9 cellular contexts compared by ENCODE assay signal in the genomic region with DNA sequence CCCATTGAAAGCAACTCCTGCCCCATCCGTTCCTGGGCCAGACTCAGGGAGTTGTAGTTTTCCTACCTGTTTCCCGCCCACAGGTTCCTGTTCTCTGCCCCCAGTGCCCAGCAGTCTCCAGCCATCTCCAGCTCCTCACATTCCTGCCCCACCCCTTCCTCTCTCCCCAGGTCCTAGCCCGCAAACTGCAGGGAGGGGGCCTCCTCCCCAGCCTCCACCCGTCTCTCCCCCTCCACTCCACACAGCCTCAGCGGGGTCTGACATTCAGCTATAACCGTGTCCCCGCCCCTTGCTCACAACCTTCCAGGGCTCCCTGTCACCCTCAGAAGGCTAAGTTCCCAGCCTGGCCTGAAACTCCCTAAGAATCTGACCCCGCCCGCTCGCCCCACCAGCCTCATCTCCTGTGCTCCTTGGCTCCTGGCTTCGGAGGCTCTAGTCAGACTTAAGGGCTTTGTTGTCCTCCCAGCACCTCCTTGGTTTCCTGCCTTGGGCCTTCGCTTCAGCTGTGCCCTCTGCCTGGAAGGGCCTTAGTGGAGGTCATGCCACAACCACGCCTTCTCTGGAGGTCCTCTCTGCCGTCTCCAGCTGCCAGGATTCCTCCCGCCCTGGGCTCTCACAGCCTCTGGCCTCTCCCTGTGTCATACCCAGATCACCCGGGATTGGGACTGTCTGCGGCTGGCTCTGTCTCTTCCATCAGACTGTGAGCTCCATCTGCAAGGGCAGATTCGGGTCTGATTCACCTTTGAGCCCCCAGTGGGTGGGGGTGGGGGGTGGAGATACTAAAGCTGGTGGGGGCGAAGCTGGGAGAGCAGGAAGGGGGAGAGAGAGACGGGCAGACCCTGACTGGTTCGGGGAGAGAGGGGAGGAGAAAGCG. TPM values are rescaled to one million over a fixed set of nuclear protein-coding genes. Genes with fewer than 3 reads are reported as not detected.
DNase-seq lines count a peak whose midpoint lies in the region; ATAC-seq and TF ChIP-seq lines count a peak whose summit lies in the region.
"Had no signal": no experiment of that assay in that cellular context is flagged by ENCODE, and none has a peak within 500 bp of the region (broad histone marks: within the 10 kb centered on the region; RNA-seq: fewer than 3 reads in every experiment).

No MANE protein-coding gene starts in this region.

- H3K4me3 Mint-ChIP-seq in immature natural killer cell: peak overlapping the region in 4 of 5 donors; percentile 3 to 79 (median 62)

- H3K27me3 Mint-ChIP-seq in immature natural killer cell (ENCODE audit: low read depth in 3 of 3): peaks cover 14 to 36% (median 23%) of the 10 kb centered on the region in 3 donors

- peaks cover 12 to 18% of the 10 kb centered on the region in 2 donors for H3K4me1 ChIP-seq in breast epithelium
- H3K4me1 ChIP-seq in gastrocnemius medialis: peaks cover 9 to 16% of the 10 kb centered on the region in 2 donors

- H3K9me3 ChIP-seq in breast epithelium (no peaks in the 10 kb centered on the region), gastrocnemius medialis (no peaks in the 10 kb centered on the region)

- in situ Hi-C loops in gastrocnemius medialis (cut with MboI; ENCODE audit: low sequenced_read_pairs in 4 of 4): no loop called here

- H3K4me3 ChIP-seq in breast epithelium (peak overlapping the region; percentile 90 to 100 (median 93)), gastrocnemius medialis (peak overlapping the region; percentile 71 to 89 (median 82))

- H3K27ac Mint-ChIP-seq in immature natural killer cell: no peak overlapping the region

- intact Hi-C loops in breast epithelium (cut with DNase I; ENCODE audit: low total_unique reads): no loop called here
- intact Hi-C loops in gastrocnemius medialis (cut with DNase I; ENCODE audit: low total_unique reads): loop anchor here (10.0 kb wide), 1 partner anchor 323 kb away; the partner anchor contains the start of genes CLDND2 and ETFB

- ATAC-seq in gastrocnemius medialis: peak; percentile 18 to 35

- TF ChIP-seq POLR2A in breast epithelium (IDR thresholded peaks at IDR 0.05) (no peak), gastrocnemius medialis (IDR thresholded peaks at IDR 0.05) (no peak)

- DNase-seq in ELF-1 (ENCODE audit: low read depth, low spot score) (peak; percentile 83), NCI-H69 (lab: John Stamatoyannopoulos, UW) (peak; percentile 84), breast epithelium (ENCODE audit: low spot score in 2 of 2) (peak in 1 of 2 donors; percentile 53), immature natural killer cell (no peak), gastrocnemius medialis (peak in 1 of 2 donors; percentile 54), HuH-7 (ENCODE audit: low spot score) (no peak), D341Med (ENCODE audit: low spot score) (no peak)
- no peak for DNase-seq in effector CD4-positive, alpha-beta T cell

- H3K9me3 Mint-ChIP-seq in immature natural killer cell: peaks cover 0 to 7% (median under 1%) of the 10 kb centered on the region in 6 donors

- H3K27ac ChIP-seq in breast epithelium: peak overlapping the region; percentile 96 to 99
- peak overlapping the region; percentile 92 to 97 (median 94) for H3K27ac ChIP-seq in gastrocnemius medialis

- peaks cover 7 to 15% of the 10 kb centered on the region in 2 donors for H3K4me1 Mint-ChIP-seq in immature natural killer cell

- H3K36me3 Mint-ChIP-seq in immature natural killer cell: peaks cover 4 to 7% (median 4%) of the 10 kb centered on the region in 3 donors

- H3K36me3 ChIP-seq in breast epithelium: no peaks in the 10 kb centered on the region
- no peaks in the 10 kb centered on the region for H3K36me3 ChIP-seq in gastrocnemius medialis

- H3K27me3 ChIP-seq in breast epithelium (no peaks in the 10 kb centered on the region), gastrocnemius medialis (peaks cover 0 to 5% (median 0%) of the 10 kb centered on the region in 3 donors)

- no peak for TF ChIP-seq CTCF in breast epithelium (IDR thresholded peaks at IDR 0.05)
- TF ChIP-seq CTCF in gastrocnemius medialis (IDR thresholded peaks at IDR 0.05 in 4 of 5, conservative IDR thresholded peaks at IDR 0.05 in 1 of 5): no peak

RNA-seq across cellular contexts. Expression of gene SPACA6, which starts 5.1 kb away (rescaled TPM):
- 10 to 100 TPM in 2 of 3 donors, 1 to 10 TPM in 1; 9.1 to 29.3 (median 27.2) TPM for total RNA-seq in breast epithelium
- polyA plus RNA-seq in immature natural killer cell: 1 to 10 TPM in 2 of 3 donors, not detected in 1; 2.3 to 2.4 TPM
- under 1 TPM in 3 of 4 donors, not detected in 1; 0.64 to 0.94 (median 0.71) TPM for total RNA-seq in gastrocnemius medialis

RNA-seq across cellular contexts. Expression of gene HAS1, which starts 35.8 kb away (rescaled TPM):
- 10 to 100 TPM in 1 of 3 donors, 1 to 10 TPM in 1, under 1 TPM in 1; 0.33 to 61.8 (median 4.2) TPM for total RNA-seq in breast epithelium
- not detected for polyA plus RNA-seq in immature natural killer cell
- under 1 TPM in 1 of 4 donors, not detected in 3; 0.18 TPM for total RNA-seq in gastrocnemius medialis
- total RNA-seq: T-helper 1 cell treated with Interleukin-12 subunit alpha and Interleukin-12 subunit beta and Interleukin-4 antibody, amounts not matched to agents 30 ng/mL and 1 ng/mL, for 36 hours had no signal

RNA-seq across cellular contexts. Expression of gene SIGLEC14, which starts 41.4 kb away (rescaled TPM):
- 1 to 10 TPM in 2 of 3 donors, not detected in 1; 2.0 to 5.9 TPM for total RNA-seq in breast epithelium
- 1 to 10 TPM in 1 of 3 donors, under 1 TPM in 2; 0.12 to 1.9 (median 0.99) TPM for polyA plus RNA-seq in immature natural killer cell
- total RNA-seq in gastrocnemius medialis: 1 to 10 TPM in 1 of 4 donors, under 1 TPM in 2, not detected in 1; 0.83 to 2.2 (median 0.98) TPM
- total RNA-seq: T-helper 1 cell treated with Interleukin-12 subunit alpha and Interleukin-12 subunit beta and Interleukin-4 antibody, amounts not matched to agents 30 ng/mL and 1 ng/mL, for 36 hours had no signal

RNA-seq across cellular contexts. Expression of gene SIGLEC5, which starts 57.8 kb away (rescaled TPM):
- total RNA-seq in breast epithelium (1 to 10 TPM in 2 of 3 donors, not detected in 1; 1.6 to 1.8 TPM), gastrocnemius medialis (1 to 10 TPM in 1 of 4 donors, under 1 TPM in 1, not detected in 2; 0.18 to 1.0 TPM)
- polyA plus RNA-seq in immature natural killer cell: under 1 TPM in 1 of 3 donors, not detected in 2; 0.49 TPM
- total RNA-seq: T-helper 1 cell treated with Interleukin-12 subunit alpha and Interleukin-12 subunit beta and Interleukin-4 antibody, amounts not matched to agents 30 ng/mL and 1 ng/mL, for 36 hours had no signal

Comparison
In these comparisons a context has a peak if more than half of its experiments do, and no peak if none do; other contexts are left out.
1. DNase-seq: peak in ELF-1 (single experiment) and NCI-H69 (single experiment); none in immature natural killer cell (0 of 3), effector CD4-positive, alpha-beta T cell (single experiment), HuH-7 (single experiment) and D341Med (single experiment).
2. RNA of gene SPACA6, which starts 5.1 kb away (total RNA-seq): 9.1 to 29.3 TPM in breast epithelium; 0.64 to 0.94 TPM in gastrocnemius medialis; every median in the first group is over 4 times any median in the second.